In genomic region chr7:25858562-25859411, GRCh38 we compare ENCODE assay signal across 2 cellular contexts.
TF ChIP-seq lines count a peak whose summit lies in the region.

No MANE protein-coding gene starts in this region.

TF ChIP-seq in IMR-90, 13 proteins besides CTCF, POLR2A, EP300 and RAD21:
- TF ChIP-seq, protein P1, sequence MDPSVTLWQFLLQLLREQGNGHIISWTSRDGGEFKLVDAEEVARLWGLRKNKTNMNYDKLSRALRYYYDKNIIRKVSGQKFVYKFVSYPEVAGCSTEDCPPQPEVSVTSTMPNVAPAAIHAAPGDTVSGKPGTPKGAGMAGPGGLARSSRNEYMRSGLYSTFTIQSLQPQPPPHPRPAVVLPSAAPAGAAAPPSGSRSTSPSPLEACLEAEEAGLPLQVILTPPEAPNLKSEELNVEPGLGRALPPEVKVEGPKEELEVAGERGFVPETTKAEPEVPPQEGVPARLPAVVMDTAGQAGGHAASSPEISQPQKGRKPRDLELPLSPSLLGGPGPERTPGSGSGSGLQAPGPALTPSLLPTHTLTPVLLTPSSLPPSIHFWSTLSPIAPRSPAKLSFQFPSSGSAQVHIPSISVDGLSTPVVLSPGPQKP (IDR thresholded peaks at IDR 0.05; ENCODE audit: borderline replicate concordance, low read depth, low read length), result no peak
- TF ChIP-seq RFX5 (IDR thresholded peaks at IDR 0.05; ENCODE audit: low read depth, low read length) (no peak), SMC3 (IDR thresholded peaks at IDR 0.05; ENCODE audit: low read depth, low read length) (no peak), NFE2L2 (IDR thresholded peaks at IDR 0.05; ENCODE audit: low read depth, low read length) (no peak), MXI1 (IDR thresholded peaks at IDR 0.05; ENCODE audit: borderline replicate concordance, low read depth, low read length) (no peak), RCOR1 (IDR thresholded peaks at IDR 0.05; ENCODE audit: insufficient replicate concordance, low read length) (no peak), MAFK (IDR thresholded peaks at IDR 0.05; ENCODE audit: low read depth, low read length) (no peak), CHD1 (IDR thresholded peaks at IDR 0.05; ENCODE audit: low read depth, low read length) (no peak), BHLHE40 (IDR thresholded peaks at IDR 0.05; ENCODE audit: low read depth, low read length) (no peak), CEBPB (IDR thresholded peaks at IDR 0.05; ENCODE audit: low read depth, low read length) (no peak), USF2 (IDR thresholded peaks at IDR 0.05; ENCODE audit: low read depth, low read length) (no peak), FOS (IDR thresholded peaks at IDR 0.05; ENCODE audit: low read depth, low read length) (no peak), MAZ (IDR thresholded peaks at IDR 0.05; ENCODE audit: borderline replicate concordance, low read depth, low read length) (no peak)

TF ChIP-seq in K562, 482 proteins besides CTCF, POLR2A, EP300 and RAD21 (continued from another document):
- TF ChIP-seq HCFC1 (IDR thresholded peaks at IDR 0.05; ENCODE audit: low read depth, low read length) (no peak), UBTF (IDR thresholded peaks at IDR 0.05; ENCODE audit: borderline replicate concordance in 1 of 2, low read depth in 2 of 2, low read length in 2 of 2) (no peak), ZBTB33 (CRISPR knock-in tag; IDR thresholded peaks at IDR 0.05) (peak; percentile 74)
